ENCODE assay signal across 8 cellular contexts in genomic region chr5:38846379-38846967, GRCh38. TPM values are rescaled to one million over a fixed set of nuclear protein-coding genes. Genes with fewer than 3 reads are reported as not detected.
DNase-seq lines count a peak whose midpoint lies in the region; ATAC-seq and TF ChIP-seq lines count a peak whose summit lies in the region.

No MANE protein-coding gene starts in this region.

- no peak for ATAC-seq in HG03039 (IDR thresholded peaks at IDR 0.05; ENCODE audit: unreplicated experiment)

- H3K4me3 Mint-ChIP-seq in chondrocyte (ENCODE audit: unreplicated experiment) (peak overlapping the region; percentile 93), mesothelial cell of epicardium (peak overlapping the region; percentile 86)

- H3K36me3 Mint-ChIP-seq in chondrocyte (ENCODE audit: low read depth) (peaks cover 11% of the 10 kb centered on the region), mesothelial cell of epicardium (no peaks in the 10 kb centered on the region)

- H3K4me1 Mint-ChIP-seq in chondrocyte (ENCODE audit: low read depth), result peaks cover 42% of the 10 kb centered on the region
- H3K4me1 Mint-ChIP-seq in mesothelial cell of epicardium, result peaks cover 4% of the 10 kb centered on the region

- peaks cover 56% of the 10 kb centered on the region for H3K27me3 ChIP-seq in cardiac muscle cell
- no peaks in the 10 kb centered on the region for H3K27me3 ChIP-seq in uterus

- DNase-seq in cardiac muscle cell (ENCODE audit: low read depth in 1 of 2, low spot score in 1 of 2), result no peak
- DNase-seq in cardiac septum (ENCODE audit: low spot score), result no peak
- DNase-seq in chondrocyte (ENCODE audit: low spot score), result no peak
- DNase-seq in mesothelial cell of epicardium (ENCODE audit: low spot score in 2 of 2, unreplicated experiment in 2 of 2), result no peak
- DNase-seq in uterus, result no peak
- no peak for DNase-seq in NCI-H82 treated with DMSO at 0.1 percent for 48 hours (lab: John Stamatoyannopoulos, UW; ENCODE audit: unreplicated experiment)
- no peak for DNase-seq in SHP77 (lab: John Stamatoyannopoulos, UW)

- intact Hi-C loops in cardiac septum (cut with DNase I), result loop anchor here (10.0 kb wide), 1 partner anchor 228 kb away; the partner anchor contains the start of gene RICTOR
- intact Hi-C loops in uterus (cut with DNase I; ENCODE audit: low total_unique reads), result no loop called here

- H3K27ac Mint-ChIP-seq in chondrocyte (ENCODE audit: unreplicated experiment) (peak overlapping the region; percentile 87), mesothelial cell of epicardium (peak overlapping the region; percentile 81)

- H3K4me3 ChIP-seq in cardiac muscle cell (peak overlapping the region; percentile 30), uterus (peak overlapping the region; percentile 74 to 79)

- H3K36me3 ChIP-seq in cardiac muscle cell, result no peaks in the 10 kb centered on the region
- H3K36me3 ChIP-seq in uterus, result no peaks in the 10 kb centered on the region

- TF ChIP-seq CTCF in cardiac muscle cell (IDR thresholded peaks at IDR 0.05; ENCODE audit: low read depth, low read length) (no peak), chondrocyte (IDR thresholded peaks at IDR 0.05) (no peak), mesothelial cell of epicardium (IDR thresholded peaks at IDR 0.05; ENCODE audit: unreplicated experiment) (no peak), uterus (IDR thresholded peaks at IDR 0.05) (no peak)

- no peaks in the 10 kb centered on the region for H3K9me3 ChIP-seq in cardiac muscle cell (ENCODE audit: low read depth)
- no peaks in the 10 kb centered on the region for H3K9me3 ChIP-seq in uterus

- H3K27me3 Mint-ChIP-seq in chondrocyte (ENCODE audit: low read depth) (no peaks in the 10 kb centered on the region), mesothelial cell of epicardium (ENCODE audit: low read depth) (peaks cover 58% of the 10 kb centered on the region)

- H3K4me1 ChIP-seq in cardiac muscle cell (ENCODE audit: low read depth) (no peaks in the 10 kb centered on the region), uterus (no peaks in the 10 kb centered on the region)

- H3K27ac ChIP-seq in cardiac muscle cell (no peak overlapping the region), uterus (peak overlapping the region; percentile 92 to 93)

- peaks cover 10% of the 10 kb centered on the region for H3K9me3 Mint-ChIP-seq in chondrocyte (ENCODE audit: low read depth)
- peaks cover 12% of the 10 kb centered on the region for H3K9me3 Mint-ChIP-seq in mesothelial cell of epicardium

- TF ChIP-seq POLR2A in uterus (IDR thresholded peaks at IDR 0.05), result no peak

RNA-seq across cellular contexts. Expression of gene OSMR, which starts 0.7 kb away (rescaled TPM):
- total RNA-seq in cardiac muscle cell, result 0.04 TPM in 1 of 2 replicates, not detected in the other
- 0.43 and 0.62 TPM in 2 replicates for polyA plus RNA-seq in cardiac muscle cell
- 19.9 TPM for total RNA-seq in cardiac septum
- 20.8 to 43.0 TPM (median 38.5 TPM) in 3 replicates for total RNA-seq in chondrocyte
- total RNA-seq in mesothelial cell of epicardium, result 5.0 to 5.9 TPM (median 5.1 TPM) in 3 replicates
- 10 to 100 TPM; 23.8 to 87.6 (median 30.3) TPM for total RNA-seq in uterus
